In the genomic region with DNA sequence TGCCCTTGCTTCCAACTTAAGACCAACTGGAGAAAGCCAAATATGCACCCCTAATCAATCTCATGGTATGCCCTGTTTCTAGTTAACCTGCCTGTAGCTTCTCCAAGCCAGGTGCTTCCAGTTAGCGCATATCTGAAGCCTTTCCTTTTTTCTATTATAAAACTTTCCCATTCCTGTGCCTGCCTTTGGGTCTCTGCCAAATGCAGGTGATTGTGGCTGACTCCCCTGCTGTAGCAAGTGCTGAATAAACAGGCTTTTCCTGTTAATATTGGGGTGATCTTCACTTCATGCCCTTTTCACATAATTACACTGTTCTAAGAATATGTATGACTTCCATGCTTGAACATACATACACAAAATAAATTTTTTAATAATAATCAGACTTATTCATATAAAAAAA, we compare ENCODE assay signal across 22 cellular contexts.
DNase-seq lines count a peak whose midpoint lies in the region; ATAC-seq, FAIRE-seq and TF ChIP-seq lines count a peak whose summit lies in the region.
"Had no signal": no experiment of that assay in that cellular context is flagged by ENCODE, and none has a peak within 500 bp of the region (broad histone marks: within the 10 kb centered on the region; RNA-seq: fewer than 3 reads in every experiment).

No MANE protein-coding gene starts in this region.

- CTCF ChIA-PET in OCI-LY7 (lab: Charles Lee; ENCODE audit: unreplicated experiment) = no interaction called here

- H4K20me1 ChIP-seq in OCI-LY7 (ENCODE audit: insufficient read depth, low read length) = no peaks in the 10 kb centered on the region

- FAIRE-seq in H54 (lab: Jason Lieb, UNC) = no peak
- FAIRE-seq: GM12891, GM19239, HepG2 had no signal

- H3K79me2 ChIP-seq in OCI-LY7 (ENCODE audit: insufficient read depth, low read depth, low read length) = no peaks in the 10 kb centered on the region

- H3K4me1 ChIP-seq in RWPE2 (ENCODE audit: insufficient read depth, poor library complexity, severe bottlenecking) (no peaks in the 10 kb centered on the region), left lung (no peaks in the 10 kb centered on the region), OCI-LY7 (ENCODE audit: insufficient read depth, low read length, poor library complexity, severe bottlenecking) (no peaks in the 10 kb centered on the region)
- H3K4me1 ChIP-seq: BE2C, Caco-2 had no signal

- peaks cover 23% of the 10 kb centered on the region; the same call in 1 of the 2 replicates for H3K36me3 ChIP-seq in RWPE2 (ENCODE audit: low read depth)
- no peaks in the 10 kb centered on the region for H3K36me3 ChIP-seq in left lung
- no peaks in the 10 kb centered on the region for H3K36me3 ChIP-seq in OCI-LY7 (ENCODE audit: insufficient read depth, low read length)
- H3K36me3 ChIP-seq: BE2C had no signal

- H3K27me3 ChIP-seq in RWPE2 (ENCODE audit: insufficient read depth, poor library complexity, severe bottlenecking) (no peaks in the 10 kb centered on the region), left lung (no peaks in the 10 kb centered on the region)
- H3K27me3 ChIP-seq: BE2C had no signal

- ATAC-seq in RWPE2 (ENCODE audit: low read depth) (peak; percentile 25; the same call in 1 of the 3 replicates), left lung (peak; percentile 17), HG02938 (IDR thresholded peaks at IDR 0.05; ENCODE audit: unreplicated experiment) (no peak)
- ATAC-seq: HepG2 had no signal

- H3K4me3 ChIP-seq in RWPE2 (ENCODE audit: severe bottlenecking) (no peak overlapping the region), left lung (no peak overlapping the region), OCI-LY7 (ENCODE audit: low read depth, low read length, poor library complexity, severe bottlenecking) (no peak overlapping the region)
- H3K4me3 ChIP-seq: GM23248 had no signal

- peak; percentile 15 for DNase-seq in NCI-H748 (lab: John Stamatoyannopoulos, UW; ENCODE audit: unreplicated experiment)
- DNase-seq in NCI-H748 treated with DMSO at 0.1 percent for 48 hours (lab: John Stamatoyannopoulos, UW) = no peak
- DNase-seq in RWPE2 (ENCODE audit: low spot score) = no peak
- no peak for DNase-seq in left lung
- no peak for DNase-seq in H54 (ENCODE audit: insufficient read length, low spot score)
- DNase-seq in OCI-LY7 (ENCODE audit: low spot score) = no peak
- DNase-seq: BE2C; Caco-2; CD4-positive, CD25-positive, alpha-beta regulatory T cell; DMS153; EL; NCI-H1048; NCI-H510A treated with DMSO at 0.1 percent for 48 hours; SHP77 treated with DMSO at 0.1 percent for 48 hours; T-helper 1 cell had no signal

- H3K9me2 ChIP-seq in OCI-LY7 (ENCODE audit: insufficient read depth, low read length) = no peaks in the 10 kb centered on the region

- no peak for TF ChIP-seq RAD21 in Ishikawa (IDR thresholded peaks at IDR 0.05; ENCODE audit: low read depth)

- TF ChIP-seq POLR2A in H54 (IDR thresholded peaks at IDR 0.05; ENCODE audit: low read depth, low read length) = no peak

- no peaks in the 10 kb centered on the region for H3K9me3 ChIP-seq in RWPE2 (ENCODE audit: severe bottlenecking)
- peaks cover 0 to 5% of the 10 kb centered on the region in 2 donors for H3K9me3 ChIP-seq in left lung
- no peaks in the 10 kb centered on the region for H3K9me3 ChIP-seq in OCI-LY7 (ENCODE audit: low read length)
- H3K9me3 ChIP-seq: BE2C, Caco-2 had no signal

- intact Hi-C loops in left lung (cut with DNase I) = no loop called here
- intact Hi-C loops in OCI-LY7 (cut with micrococcal nuclease; ENCODE audit: unreplicated experiment) = no loop called here

- BruUV-seq in OCI-LY7 (replicated peaks; lab: Mats Ljungman, UMichigan) = no TSS peak

- TF ChIP-seq EP300 in Ishikawa (IDR thresholded peaks at IDR 0.05; ENCODE audit: borderline replicate concordance) = no peak

- H3K27ac ChIP-seq in RWPE2 (ENCODE audit: poor library complexity, severe bottlenecking) (no peak overlapping the region), left lung (no peak overlapping the region), OCI-LY7 (ENCODE audit: low read depth, low read length, poor library complexity, severe bottlenecking) (no peak overlapping the region)
- H3K27ac ChIP-seq: KMS-11 had no signal

- H2AFZ ChIP-seq in OCI-LY7 (ENCODE audit: low read length) = no peak overlapping the region
- H2AFZ ChIP-seq: GM23248 had no signal

- no peak overlapping the region for H3K4me2 ChIP-seq in OCI-LY7 (ENCODE audit: low read length)
- H3K4me2 ChIP-seq: KMS-11 had no signal

- POLR2A ChIA-PET in OCI-LY7 (lab: Charles Lee) = no interaction called here

- TF ChIP-seq CTCF in RWPE2 (IDR thresholded peaks at IDR 0.05; ENCODE audit: poor library complexity, severe bottlenecking) (no peak), left lung (IDR thresholded peaks at IDR 0.05) (no peak), OCI-LY7 (conservative IDR thresholded peaks at IDR 0.05; ENCODE audit: low read length) (no peak)

TF ChIP-seq in Ishikawa, 13 proteins besides CTCF, POLR2A, EP300 and RAD21:
- TF ChIP-seq TAF1 (IDR thresholded peaks at IDR 0.05; ENCODE audit: low read depth) (no peak), FOXM1 (IDR thresholded peaks at IDR 0.05; ENCODE audit: borderline replicate concordance, low read depth) (no peak), CREB1 (IDR thresholded peaks at IDR 0.05; ENCODE audit: low read depth) (no peak), ZBTB7A (IDR thresholded peaks at IDR 0.05; ENCODE audit: low read depth) (no peak), NFIC (IDR thresholded peaks at IDR 0.05) (peak; percentile 77)
TF ChIP-seq in Ishikawa: peak in this region for 1.
